12 cellular contexts compared by ENCODE assay signal in the genomic region with DNA sequence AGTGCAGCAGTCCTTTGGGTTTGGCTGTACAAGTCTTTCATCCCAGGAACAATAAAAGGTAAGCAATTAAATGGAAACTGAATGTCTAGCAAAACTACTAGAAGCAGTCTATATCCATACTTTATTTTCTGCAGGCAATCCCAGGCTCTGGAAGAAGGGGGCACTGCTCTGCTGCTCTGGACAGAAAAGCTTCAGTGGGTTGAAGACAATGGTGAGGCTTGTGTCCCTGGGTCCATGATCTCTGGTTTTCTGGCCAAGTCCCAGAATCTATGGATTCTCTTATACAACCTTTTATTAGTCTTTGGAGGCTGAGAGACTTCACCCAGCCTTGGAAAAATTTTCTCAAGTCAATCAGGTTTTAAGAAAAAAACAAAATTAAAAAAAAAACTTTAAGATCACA. TPM values are rescaled to one million over a fixed set of nuclear protein-coding genes. Genes with fewer than 3 reads are reported as not detected.
DNase-seq lines count a peak whose midpoint lies in the region; ATAC-seq and TF ChIP-seq lines count a peak whose summit lies in the region.
"Had no signal": no experiment of that assay in that cellular context is flagged by ENCODE, and none has a peak within 500 bp of the region (broad histone marks: within the 10 kb centered on the region; RNA-seq: fewer than 3 reads in every experiment).

No MANE protein-coding gene starts in this region.

- H3K9me3 ChIP-seq in HCT116 (ENCODE audit: control insufficient read depth in 1 of 2, insufficient read depth in 1 of 2, low read depth in 1 of 2, low read length in 2 of 2) (no peaks in the 10 kb centered on the region), liver (ENCODE audit: control insufficient read depth in 4 of 4, low read length in 3 of 4) (no peaks in the 10 kb centered on the region)
- H3K9me3 ChIP-seq: Caco-2, pancreas had no signal

- H2AFZ ChIP-seq in HCT116 (ENCODE audit: low read depth, low read length, poor library complexity, severe bottlenecking), result no peak overlapping the region

- H3K36me3 ChIP-seq in HCT116 (ENCODE audit: control insufficient read depth in 1 of 2, insufficient read depth in 2 of 2, low read length in 2 of 2) (peaks cover 8 to 9% of the 10 kb centered on the region in 2 experiments; a peak in 2 of 4 replicates), liver (ENCODE audit: control insufficient read depth in 4 of 4, insufficient read depth in 3 of 4, low read depth in 1 of 4, low read length in 3 of 4) (peaks cover 4 to 18% (median 8%) of the 10 kb centered on the region in 4 donors)

- POLR2A ChIA-PET in HCT116 (lab: Charles Lee), result no interaction called here

- H3K4me1 ChIP-seq in HCT116 (ENCODE audit: control insufficient read depth in 1 of 2, insufficient read depth in 2 of 2, low read length in 2 of 2) (peaks cover 9 to 17% of the 10 kb centered on the region in 2 experiments), liver (ENCODE audit: control insufficient read depth in 4 of 4, insufficient read depth in 4 of 4, low read length in 3 of 4) (peaks cover 9 to 46% (median 41%) of the 10 kb centered on the region in 4 donors)

- H3K79me2 ChIP-seq in HCT116 (ENCODE audit: insufficient read depth, low read length), result peaks cover 14% of the 10 kb centered on the region; the same call in 1 of the 2 replicates

- RAD21 ChIA-PET in HCT116 (lab: Charles Lee; ENCODE audit: low non-redundant PET in 1 of 2, low total read pairs in 2 of 2, uncharacterized antibody in 2 of 2, unreplicated experiment in 2 of 2), result no interaction called here

- H3K27me3 ChIP-seq in HCT116 (ENCODE audit: insufficient read depth, low read length) (no peaks in the 10 kb centered on the region), liver (ENCODE audit: control insufficient read depth in 4 of 4, insufficient read depth in 4 of 4, low read length in 3 of 4) (no peaks in the 10 kb centered on the region)
- H3K27me3 ChIP-seq: pancreas had no signal

- intact Hi-C loops in HCT116 (cut with micrococcal nuclease), result no loop called here

- BruUV-seq in HCT116 (replicated peaks; lab: Mats Ljungman, UMichigan), result no TSS peak

- peak; percentile 60 for TF ChIP-seq RAD21 in HCT116 (IDR thresholded peaks at IDR 0.05; ENCODE audit: low read depth)
- TF ChIP-seq RAD21 in liver (IDR thresholded peaks at IDR 0.05), result peak; percentile 45 to 61

- H3K4me2 ChIP-seq in HCT116 (ENCODE audit: low read length), result no peak overlapping the region

- DNase-seq in AG09309 (ENCODE audit: low read depth), result no peak
- no peak for DNase-seq in HCT116 (ENCODE audit: low read depth, low spot score)
- peak; percentile 59 for DNase-seq in choroid plexus epithelial cell (ENCODE audit: low read depth)
- no peak for DNase-seq in NCI-H1930 (lab: John Stamatoyannopoulos, UW)
- no peak for DNase-seq in GM03348 (ENCODE audit: low spot score)
- DNase-seq: activated CD8-positive, alpha-beta memory T cell treated with anti-CD3 and anti-CD28 coated beads for 24 hours; NCI-H187 treated with DMSO at 0.1 percent for 48 hours had no signal

- TF ChIP-seq CTCF in AG09309 (IDR thresholded peaks at IDR 0.05; ENCODE audit: control insufficient read depth, insufficient read depth, low read depth, low read length, missing control alignments) (peak; percentile 23), HCT116 (IDR thresholded peaks at IDR 0.05 in 2 of 3, conservative IDR thresholded peaks at IDR 0.05 in 1 of 3; ENCODE audit: borderline replicate concordance in 1 of 3, insufficient read depth in 1 of 3, low read depth in 2 of 3, low read length in 2 of 3) (peak; percentile 17 to 54 (median 39); a peak in 5 of 6 replicates), choroid plexus epithelial cell (conservative IDR thresholded peaks at IDR 0.05; ENCODE audit: low read depth, low read length) (peak; percentile 74), liver (IDR thresholded peaks at IDR 0.05; ENCODE audit: low read depth, low read length, missing input control) (peak; percentile 11)

- ATAC-seq in HCT116 (peak; percentile 81), GM21528 (IDR thresholded peaks at IDR 0.05; ENCODE audit: low FRiP score, unreplicated experiment) (no peak), esophagus mucosa (no peak)
- ATAC-seq: pancreas had no signal

- H3K4me3 ChIP-seq in AG09309 (ENCODE audit: control insufficient read depth, low read depth, low read length) (no peak overlapping the region), HCT116 (replicated peaks in 1 of 2; ENCODE audit: low read depth in 1 of 2, low read length in 2 of 2) (no peak overlapping the region), choroid plexus epithelial cell (ENCODE audit: low read depth, low read length) (no peak overlapping the region), liver (ENCODE audit: low read depth in 1 of 3, low read length in 3 of 3) (no peak overlapping the region)
- H3K4me3 ChIP-seq: pancreas had no signal

- H3K9me2 ChIP-seq in HCT116 (ENCODE audit: insufficient read depth), result no peaks in the 10 kb centered on the region

- H3K27ac ChIP-seq in HCT116 (ENCODE audit: low read depth, low read length) (no peak overlapping the region), liver (ENCODE audit: low read depth in 1 of 2, low read length in 2 of 2) (no peak overlapping the region)
- H3K27ac ChIP-seq: pancreas had no signal

- H3K9ac ChIP-seq in HCT116 (ENCODE audit: low read length) (no peak overlapping the region), liver (ENCODE audit: low read depth in 1 of 2, low read length in 2 of 2) (no peak overlapping the region)

- CTCF ChIA-PET in HCT116 (lab: Charles Lee), result no interaction called here

- no peaks in the 10 kb centered on the region for H4K20me1 ChIP-seq in HCT116 (ENCODE audit: insufficient read depth)

- TF ChIP-seq POLR2A in HCT116 (IDR thresholded peaks at IDR 0.05; ENCODE audit: borderline replicate concordance, extremely low read depth, insufficient read depth, insufficient read length), result no peak

TF ChIP-seq in HCT116, 20 proteins besides CTCF, POLR2A, EP300 and RAD21 (continues in another document):
- TF ChIP-seq, protein P1, sequence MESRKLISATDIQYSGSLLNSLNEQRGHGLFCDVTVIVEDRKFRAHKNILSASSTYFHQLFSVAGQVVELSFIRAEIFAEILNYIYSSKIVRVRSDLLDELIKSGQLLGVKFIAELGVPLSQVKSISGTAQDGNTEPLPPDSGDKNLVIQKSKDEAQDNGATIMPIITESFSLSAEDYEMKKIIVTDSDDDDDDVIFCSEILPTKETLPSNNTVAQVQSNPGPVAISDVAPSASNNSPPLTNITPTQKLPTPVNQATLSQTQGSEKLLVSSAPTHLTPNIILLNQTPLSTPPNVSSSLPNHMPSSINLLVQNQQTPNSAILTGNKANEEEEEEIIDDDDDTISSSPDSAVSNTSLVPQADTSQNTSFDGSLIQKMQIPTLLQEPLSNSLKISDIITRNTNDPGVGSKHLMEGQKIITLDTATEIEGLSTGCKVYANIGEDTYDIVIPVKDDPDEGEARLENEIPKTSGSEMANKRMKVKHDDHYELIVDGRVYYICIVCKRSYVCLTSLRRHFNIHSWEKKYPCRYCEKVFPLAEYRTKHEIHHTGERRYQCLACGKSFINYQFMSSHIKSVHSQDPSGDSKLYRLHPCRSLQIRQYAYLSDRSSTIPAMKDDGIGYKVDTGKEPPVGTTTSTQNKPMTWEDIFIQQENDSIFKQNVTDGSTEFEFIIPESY (IDR thresholded peaks at IDR 0.05; ENCODE audit: extremely low read depth, insufficient replicate concordance, low read length), result no peak
- no peak for TF ChIP-seq SRF (IDR thresholded peaks at IDR 0.05; ENCODE audit: low read depth)

TF ChIP-seq in liver, 16 proteins besides CTCF, POLR2A, EP300 and RAD21:
- no peak for TF ChIP-seq MAX (IDR thresholded peaks at IDR 0.05)
- TF ChIP-seq RXRA (IDR thresholded peaks at IDR 0.05), result no peak
- no peak for TF ChIP-seq FOXA2 (IDR thresholded peaks at IDR 0.05)
- no peak for TF ChIP-seq YY1 (IDR thresholded peaks at IDR 0.05)
- no peak for TF ChIP-seq HNF4A (conservative IDR thresholded peaks at IDR 0.05)
- TF ChIP-seq REST (IDR thresholded peaks at IDR 0.05), result no peak
- no peak for TF ChIP-seq NR2F2 (IDR thresholded peaks at IDR 0.05)
- TF ChIP-seq SP1 (IDR thresholded peaks at IDR 0.05), result no peak
- no peak for TF ChIP-seq GABPA (IDR thresholded peaks at IDR 0.05 in 1 of 2, conservative IDR thresholded peaks at IDR 0.05 in 1 of 2)

RNA-seq across cellular contexts. Expression of gene SCAP, which starts 35.6 kb away (rescaled TPM):
- total RNA-seq in HCT116 (2021; ENCODE audit: unreplicated experiment) (67.6 TPM), liver (10 to 100 TPM; 56.2 to 84.8 TPM), esophagus mucosa (59.8 TPM)
- polyA plus RNA-seq in HCT116 (2012), result 46.3 and 49.8 TPM in 2 replicates
- polyA plus RNA-seq in liver, result 10 to 100 TPM; 25.9 to 62.4 TPM

RNA-seq across cellular contexts. Expression of gene PTPN23, which starts 59.3 kb away (rescaled TPM):
- total RNA-seq in HCT116 (2021; ENCODE audit: unreplicated experiment) (56.5 TPM), liver (10 to 100 TPM; 10.6 to 84.4 TPM), esophagus mucosa (26.1 TPM)
- 34.9 and 39.5 TPM in 2 replicates for polyA plus RNA-seq in HCT116 (2012)
- 10 to 100 TPM in 1 of 2 donors, 1 to 10 TPM in 1; 3.8 to 12.4 TPM for polyA plus RNA-seq in liver

Comparison
In these comparisons a context has a peak if more than half of its experiments do, and no peak if none do; other contexts are left out.
1. CTCF ChIP-seq: peak in every context shown above with its lines; median percentile 74 in choroid plexus epithelial cell; 39 in HCT116; 23 in AG09309; 11 in liver.